Comparison of ENCODE assay signal across 1 cellular context in genomic region chr19:2345794-2346663, GRCh38.
TF ChIP-seq lines count a peak whose summit lies in the region.

No MANE protein-coding gene starts in this region.

TF ChIP-seq in A549, 52 proteins besides CTCF, POLR2A, EP300 and RAD21 (continued from another document):
- TF ChIP-seq REST (IDR thresholded peaks at IDR 0.05), result no peak
- no peak for TF ChIP-seq ELK1 (IDR thresholded peaks at IDR 0.05; ENCODE audit: low read depth, low read length)
- no peak for TF ChIP-seq RNF2 (IDR thresholded peaks at IDR 0.05; ENCODE audit: borderline replicate concordance, low read depth)
- TF ChIP-seq MAX (IDR thresholded peaks at IDR 0.05), result 0 out of 2 replicates have a peak, but pooled peaks have one; percentile 15
TF ChIP-seq in A549: peak in this region for 1.
